33 cellular contexts compared by ENCODE assay signal in the genomic region with DNA sequence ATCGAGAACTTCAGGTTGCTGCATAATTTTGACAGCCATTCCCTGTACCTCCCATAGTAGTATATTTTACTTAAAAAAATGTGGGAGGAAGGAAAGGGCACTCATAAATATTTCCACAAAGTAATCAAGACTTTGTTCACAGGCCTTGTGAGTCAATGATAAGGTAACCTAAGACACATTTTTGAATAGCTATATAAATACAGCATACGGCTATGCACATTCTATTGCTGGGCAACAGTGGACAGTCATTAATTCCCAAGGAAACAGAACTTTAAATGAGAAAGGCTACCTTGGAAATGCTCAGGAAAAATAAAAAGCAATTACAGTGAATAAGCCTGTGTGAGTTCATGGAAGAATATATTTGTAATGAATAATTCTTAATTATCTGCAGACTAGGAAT.
A peak's percentile ranks its signal among the peaks of the same experiment; 100 is the strongest.
DNase-seq lines count a peak whose midpoint lies in the region; ATAC-seq and TF ChIP-seq lines count a peak whose summit lies in the region.
"Had no signal": no experiment of that assay in that cellular context is flagged by ENCODE, and none has a peak within 500 bp of the region (broad histone marks: within the 10 kb centered on the region; RNA-seq: fewer than 3 reads in every experiment).

No MANE protein-coding gene starts in this region.

- DNase-seq in PC-3 = peak; percentile 30
- no peak for DNase-seq in PC-9
- peak; percentile 4 for DNase-seq in hepatocyte (ENCODE audit: low spot score)
- peak; percentile 3 for DNase-seq in osteoblast (ENCODE audit: insufficient read length, low spot score, missing footprints)
- DNase-seq in AG08396 (ENCODE audit: low spot score) = no peak
- DNase-seq in NOMO-1 treated with DMSO at 0.1 percent for 48 hours (lab: John Stamatoyannopoulos, UW; ENCODE audit: unreplicated experiment) = no peak
- no peak for DNase-seq in activated naive CD4-positive, alpha-beta T cell treated with anti-CD3 and anti-CD28 coated beads, Interleukin-2, amount 50 U/mL, for 16 hours
- DNase-seq: 8988T; ACHN; AML-193; BE2C; C1 segment of cervical spinal cord; Caco-2; Calu3; CD4-positive, alpha-beta memory T cell; CD4-positive, alpha-beta T cell; CD4-positive, CD25-positive, alpha-beta regulatory T cell; CD8-positive, alpha-beta memory T cell; CD8-positive, alpha-beta T cell; COR-L47; DMS 273 treated with DMSO at 0.1 percent for 48 hours; DMS153; DMS53; DMS79; DMS79 treated with DMSO at 0.1 percent for 48 hours; DND-41; EL had no signal

- BruUV-seq in PC-3 (replicated peaks; lab: Mats Ljungman, UMichigan) (no TSS peak), PC-9 (replicated peaks; lab: Mats Ljungman, UMichigan) (no TSS peak)

- H3K27me3 ChIP-seq in PC-3 (ENCODE audit: low read length) = no peaks in the 10 kb centered on the region
- no peaks in the 10 kb centered on the region for H3K27me3 ChIP-seq in PC-9 (ENCODE audit: insufficient read depth, low read depth)
- no peaks in the 10 kb centered on the region for H3K27me3 ChIP-seq in hepatocyte
- H3K27me3 ChIP-seq in osteoblast (ENCODE audit: insufficient read depth, low read length) = no peaks in the 10 kb centered on the region
- H3K27me3 ChIP-seq: BE2C; BLaER1; BLaER1 treated with 17β-estradiol and CSF1 and Interleukin-3, amounts not matched to agents 10 nM and 100 nM had no signal

- intact Hi-C loops in PC-3 (cut with micrococcal nuclease) = loop anchor here (5.0 kb wide), 1 partner anchor 130 kb away; no protein-coding TSS in a partner anchor
- intact Hi-C loops in PC-9 (cut with micrococcal nuclease; ENCODE audit: unreplicated experiment) = no loop called here

- no peak overlapping the region for H3K4me3 ChIP-seq in PC-3 (ENCODE audit: low read length)
- no peak overlapping the region for H3K4me3 ChIP-seq in PC-9
- no peak overlapping the region for H3K4me3 ChIP-seq in hepatocyte
- no peak overlapping the region for H3K4me3 ChIP-seq in osteoblast (ENCODE audit: insufficient read depth, low read length)
- H3K4me3 ChIP-seq: A549; BLaER1; BLaER1 treated with 17β-estradiol and CSF1 and Interleukin-3, amounts not matched to agents 10 nM and 100 nM had no signal

- H3F3A ChIP-seq in PC-3 (ENCODE audit: low read length, unreplicated experiment) (no peaks in the 10 kb centered on the region), PC-9 (ENCODE audit: insufficient read depth, low read depth) (no peaks in the 10 kb centered on the region)

- H3K9me3 ChIP-seq in PC-3 (ENCODE audit: low read length) = no peaks in the 10 kb centered on the region
- H3K9me3 ChIP-seq in PC-9 (ENCODE audit: insufficient read depth, low read depth) = no peaks in the 10 kb centered on the region
- H3K9me3 ChIP-seq in hepatocyte (ENCODE audit: low read depth) = no peaks in the 10 kb centered on the region
- H3K9me3 ChIP-seq in osteoblast (ENCODE audit: low read depth, low read length) = peaks cover 3% of the 10 kb centered on the region
- H3K9me3 ChIP-seq: A549; BLaER1; BLaER1 treated with 17β-estradiol and CSF1 and Interleukin-3, amounts not matched to agents 10 nM and 100 nM; Caco-2 had no signal

- POLR2A ChIA-PET in PC-3 (lab: Charles Lee; ENCODE audit: unreplicated experiment) = interaction anchor here (0.5 kb wide), 1 partner anchor 58 kb away, joined by 3 read pairs; no protein-coding TSS in a partner anchor
- POLR2A ChIA-PET in PC-9 (lab: Charles Lee; ENCODE audit: unreplicated experiment) = no interaction called here

- H4K20me1 ChIP-seq in PC-3 (ENCODE audit: low read length) (no peaks in the 10 kb centered on the region), PC-9 (ENCODE audit: insufficient read depth) (no peaks in the 10 kb centered on the region), hepatocyte (ENCODE audit: insufficient read depth, poor library complexity, severe bottlenecking) (no peaks in the 10 kb centered on the region), osteoblast (ENCODE audit: insufficient read depth, low read length) (no peaks in the 10 kb centered on the region)
- H4K20me1 ChIP-seq: BLaER1; BLaER1 treated with 17β-estradiol and CSF1 and Interleukin-3, amounts not matched to agents 10 nM and 100 nM had no signal

- CTCF ChIA-PET in PC-3 (lab: Charles Lee) (no interaction called here), PC-9 (lab: Charles Lee) (no interaction called here)

- H3K36me3 ChIP-seq in PC-3 (ENCODE audit: low read depth, low read length) (no peaks in the 10 kb centered on the region), PC-9 (ENCODE audit: low read depth) (no peaks in the 10 kb centered on the region), hepatocyte (replicated peaks; ENCODE audit: insufficient read depth, low read depth) (no peaks in the 10 kb centered on the region), osteoblast (ENCODE audit: insufficient read depth, low read length) (no peaks in the 10 kb centered on the region)
- H3K36me3 ChIP-seq: BE2C; BLaER1; BLaER1 treated with 17β-estradiol and CSF1 and Interleukin-3, amounts not matched to agents 10 nM and 100 nM had no signal

- H3K79me2 ChIP-seq in PC-3 (ENCODE audit: low read length) = no peaks in the 10 kb centered on the region
- H3K79me2 ChIP-seq in PC-9 (ENCODE audit: low read depth) = no peaks in the 10 kb centered on the region
- no peaks in the 10 kb centered on the region for H3K79me2 ChIP-seq in hepatocyte
- H3K79me2 ChIP-seq in osteoblast (ENCODE audit: insufficient read depth, low read length) = no peaks in the 10 kb centered on the region

- no peak overlapping the region for H3K27ac ChIP-seq in PC-3 (ENCODE audit: low read length)
- H3K27ac ChIP-seq in PC-9 = no peak overlapping the region
- H3K27ac ChIP-seq in hepatocyte = peak overlapping the region; percentile 48
- no peak overlapping the region for H3K27ac ChIP-seq in osteoblast (ENCODE audit: low read depth, low read length)
- H3K27ac ChIP-seq: 22Rv1; A549; BLaER1; BLaER1 treated with 17β-estradiol and CSF1 and Interleukin-3, amounts not matched to agents 10 nM and 100 nM; C4-2B had no signal

- no peak overlapping the region for H3K9ac ChIP-seq in PC-3 (ENCODE audit: low read length)
- H3K9ac ChIP-seq: BLaER1; BLaER1 treated with 17β-estradiol and CSF1 and Interleukin-3, amounts not matched to agents 10 nM and 100 nM had no signal

- H3K4me1 ChIP-seq in PC-3 (ENCODE audit: insufficient read depth, low read length) (no peaks in the 10 kb centered on the region), PC-9 (replicated peaks; ENCODE audit: insufficient read depth) (no peaks in the 10 kb centered on the region), hepatocyte (ENCODE audit: insufficient read depth) (no peaks in the 10 kb centered on the region), osteoblast (ENCODE audit: insufficient read depth, low read length) (no peaks in the 10 kb centered on the region)
- H3K4me1 ChIP-seq: A549; BLaER1; BLaER1 treated with 17β-estradiol and CSF1 and Interleukin-3, amounts not matched to agents 10 nM and 100 nM; Caco-2 had no signal

- no peak overlapping the region for H2AFZ ChIP-seq in PC-3 (ENCODE audit: low read length)
- 0 out of 2 replicates have a peak overlapping the region, but pooled peaks have one; percentile 13 for H2AFZ ChIP-seq in PC-9
- no peak overlapping the region for H2AFZ ChIP-seq in hepatocyte
- no peak overlapping the region for H2AFZ ChIP-seq in osteoblast (ENCODE audit: low read length)

- 78% methylated on average over 2 of the region's 2 CpGs for WGBS in hepatocyte (ENCODE audit: low lambda C conversion rate, missing lambda C conversion rate)

- H3K9me2 ChIP-seq in PC-3 (replicated peaks; ENCODE audit: low read length) = no peaks in the 10 kb centered on the region
- no peaks in the 10 kb centered on the region for H3K9me2 ChIP-seq in PC-9 (ENCODE audit: insufficient read depth)
- H3K9me2 ChIP-seq in hepatocyte (replicated peaks; ENCODE audit: insufficient read depth) = no peaks in the 10 kb centered on the region

- peak; percentile 95 for ATAC-seq in PC-3
- no peak for ATAC-seq in HG02642 (IDR thresholded peaks at IDR 0.05; ENCODE audit: poor library complexity, unreplicated experiment)
- ATAC-seq: A549; CD8-positive, alpha-beta T cell had no signal

- no peak for TF ChIP-seq CTCF in PC-3 (conservative IDR thresholded peaks at IDR 0.05; ENCODE audit: low read depth, low read length)
- no peak for TF ChIP-seq CTCF in PC-9 (conservative IDR thresholded peaks at IDR 0.05)
- TF ChIP-seq CTCF in hepatocyte (IDR thresholded peaks at IDR 0.05; ENCODE audit: poor library complexity) = no peak
- no peak for TF ChIP-seq CTCF in osteoblast (IDR thresholded peaks at IDR 0.05; ENCODE audit: extremely low read depth, low read depth, low read length)

- H3K4me2 ChIP-seq in PC-3 (ENCODE audit: low read length) (no peak overlapping the region), PC-9 (no peak overlapping the region), hepatocyte (peak overlapping the region; percentile 18), osteoblast (ENCODE audit: insufficient read depth, low read length) (no peak overlapping the region)
- H3K4me2 ChIP-seq: A549; BLaER1; BLaER1 treated with 17β-estradiol and CSF1 and Interleukin-3, amounts not matched to agents 10 nM and 100 nM had no signal

Comparison
In these comparisons a context has a peak if more than half of its experiments do, and no peak if none do; other contexts are left out.
1. DNase-seq: peak in PC-3 (single experiment), hepatocyte (single experiment) and osteoblast (single experiment); none in PC-9 (0 of 2), AG08396 (single experiment), NOMO-1 treated with DMSO at 0.1 percent for 48 hours (single experiment) and activated naive CD4-positive, alpha-beta T cell treated with anti-CD3 and anti-CD28 coated beads, Interleukin-2, amount 50 U/mL, for 16 hours (single experiment).